ENCODE assay signal across 9 cellular contexts in genomic region chr13:51643882-51644281, GRCh38. TPM values are rescaled to one million over a fixed set of nuclear protein-coding genes. Genes with fewer than 3 reads are reported as not detected.
DNase-seq lines count a peak whose midpoint lies in the region; ATAC-seq and TF ChIP-seq lines count a peak whose summit lies in the region.
"Had no signal": no experiment of that assay in that cellular context is flagged by ENCODE, and none has a peak within 500 bp of the region (broad histone marks: within the 10 kb centered on the region; RNA-seq: fewer than 3 reads in every experiment).

No MANE protein-coding gene starts in this region.

- peak overlapping the region in 6 of 10 experiments; percentile 14 to 41 (median 22); a peak in 4 of 20 replicates for H3K4me3 ChIP-seq in BLaER1 treated with 17β-estradiol and CSF1 and Interleukin-3, amounts not matched to agents 10 nM and 100 nM
- H3K4me3 ChIP-seq in left lung (no peak overlapping the region), adrenal gland (no peak overlapping the region)
- H3K4me3 ChIP-seq: Peyer's patch had no signal

- peaks cover 0 to 55% (median 0%) of the 10 kb centered on the region in 11 experiments; a peak in 4 of 22 replicates for H4K20me1 ChIP-seq in BLaER1 treated with 17β-estradiol and CSF1 and Interleukin-3, amounts not matched to agents 10 nM and 100 nM

- TF ChIP-seq CTCF in left lung (IDR thresholded peaks at IDR 0.05) (no peak), adrenal gland (IDR thresholded peaks at IDR 0.05) (no peak)

- H3K36me3 Mint-ChIP-seq in activated naive CD8-positive, alpha-beta T cell treated with anti-CD3 and anti-CD28 coated beads, Interleukin-2, amount 50 U/mL, for 24 hours (ENCODE audit: low read depth): peaks cover 2% of the 10 kb centered on the region

- H3K9ac ChIP-seq in BLaER1 treated with 17β-estradiol and CSF1 and Interleukin-3, amounts not matched to agents 10 nM and 100 nM: peak overlapping the region; percentile 70 to 77 (median 74); a peak in 19 of 22 replicates

- WGBS in adrenal gland, 4 donors: 34 to 42% (median 42%) methylated on average over 1 of the region's 1 CpG

- DNase-seq in HT1080 (ENCODE audit: low read depth) (peak; percentile 97), left lung (no peak), adrenal gland (no peak), COR-L47 (lab: John Stamatoyannopoulos, UW) (no peak), NCI-H524 (lab: John Stamatoyannopoulos, UW) (no peak)
- no peak for DNase-seq in activated naive CD8-positive, alpha-beta T cell treated with anti-CD3 and anti-CD28 coated beads, Interleukin-2, amount 50 U/mL, for 24 hours
- DNase-seq: Peyer's patch had no signal

- intact Hi-C loops in left lung (cut with DNase I) (no loop called here), adrenal gland (cut with DNase I) (no loop called here)

- no peak overlapping the region for H3K4me3 Mint-ChIP-seq in activated naive CD8-positive, alpha-beta T cell treated with anti-CD3 and anti-CD28 coated beads, Interleukin-2, amount 50 U/mL, for 24 hours

- H3K27me3 Mint-ChIP-seq in activated naive CD8-positive, alpha-beta T cell treated with anti-CD3 and anti-CD28 coated beads, Interleukin-2, amount 50 U/mL, for 24 hours: no peaks in the 10 kb centered on the region

- no peak for TF ChIP-seq POLR2A in adrenal gland (IDR thresholded peaks at IDR 0.05)

- peaks cover 47% of the 10 kb centered on the region for H3K4me1 Mint-ChIP-seq in activated naive CD8-positive, alpha-beta T cell treated with anti-CD3 and anti-CD28 coated beads, Interleukin-2, amount 50 U/mL, for 24 hours

- peak overlapping the region; percentile 24 for H3K27ac Mint-ChIP-seq in activated naive CD8-positive, alpha-beta T cell treated with anti-CD3 and anti-CD28 coated beads, Interleukin-2, amount 50 U/mL, for 24 hours

- peaks cover 0 to 9% (median 3%) of the 10 kb centered on the region in 11 experiments; a peak in 2 of 22 replicates for H3K9me3 ChIP-seq in BLaER1 treated with 17β-estradiol and CSF1 and Interleukin-3, amounts not matched to agents 10 nM and 100 nM (replicated peaks in 1 of 11)
- H3K9me3 ChIP-seq in left lung (no peaks in the 10 kb centered on the region), adrenal gland (replicated peaks in 1 of 3) (no peaks in the 10 kb centered on the region)
- H3K9me3 ChIP-seq: Peyer's patch had no signal

- H3K9me3 Mint-ChIP-seq in activated naive CD8-positive, alpha-beta T cell treated with anti-CD3 and anti-CD28 coated beads, Interleukin-2, amount 50 U/mL, for 24 hours: no peaks in the 10 kb centered on the region

- H3K4me2 ChIP-seq in BLaER1 treated with 17β-estradiol and CSF1 and Interleukin-3, amounts not matched to agents 10 nM and 100 nM: peak overlapping the region; percentile 69 to 90 (median 76)

- ATAC-seq in activated naive CD8-positive, alpha-beta T cell treated with anti-CD3 and anti-CD28 coated beads, Interleukin-2, amount 50 U/mL, for 24 hours: no peak
- ATAC-seq in left lung (peak; percentile 59), HG03280 (IDR thresholded peaks at IDR 0.05; ENCODE audit: unreplicated experiment) (no peak)

- peak overlapping the region; percentile 75 to 96 (median 90); a peak in 21 of 22 replicates for H3K27ac ChIP-seq in BLaER1 treated with 17β-estradiol and CSF1 and Interleukin-3, amounts not matched to agents 10 nM and 100 nM
- H3K27ac ChIP-seq in left lung (peak overlapping the region in 1 of 2 donors; percentile 45), adrenal gland (peak overlapping the region in 1 of 5 donors; percentile 18)

- H3K36me3 ChIP-seq in BLaER1 treated with 17β-estradiol and CSF1 and Interleukin-3, amounts not matched to agents 10 nM and 100 nM: peaks cover 0 to 8% (median 0%) of the 10 kb centered on the region in 11 experiments; a peak in 3 of 22 replicates
- no peaks in the 10 kb centered on the region for H3K36me3 ChIP-seq in left lung
- H3K36me3 ChIP-seq in adrenal gland (replicated peaks in 1 of 2): no peaks in the 10 kb centered on the region
- H3K36me3 ChIP-seq: Peyer's patch had no signal

- no peaks in the 10 kb centered on the region for H3K27me3 ChIP-seq in BLaER1 treated with 17β-estradiol and CSF1 and Interleukin-3, amounts not matched to agents 10 nM and 100 nM
- H3K27me3 ChIP-seq in left lung (no peaks in the 10 kb centered on the region), adrenal gland (no peaks in the 10 kb centered on the region)
- H3K27me3 ChIP-seq: Peyer's patch had no signal

- peaks cover 32 to 59% (median 51%) of the 10 kb centered on the region in 10 experiments for H3K4me1 ChIP-seq in BLaER1 treated with 17β-estradiol and CSF1 and Interleukin-3, amounts not matched to agents 10 nM and 100 nM
- peaks cover 23 to 45% of the 10 kb centered on the region in 2 donors for H3K4me1 ChIP-seq in left lung
- peaks cover 29 to 54% of the 10 kb centered on the region in 2 donors for H3K4me1 ChIP-seq in adrenal gland (replicated peaks in 1 of 2)

RNA-seq across cellular contexts. Expression of gene WDFY2, which starts 59.6 kb away (rescaled TPM):
- 7.4 and 9.9 TPM in 2 replicates for total RNA-seq in HT1080 (2014; rRNA removed; shearing (Covaris generic))
- polyA plus RNA-seq in HT1080 (2015; cell fraction: cytosol; rRNA removed): 10.4 and 13.0 TPM in 2 replicates
- 52.8 and 66.4 TPM in 2 replicates for polyA plus RNA-seq in HT1080 (2015; cell fraction: nucleus; rRNA removed)
- total RNA-seq in left lung: 10 to 100 TPM in 1 of 2 donors, 1 to 10 TPM in 1; 9.7 to 15.4 TPM
- total RNA-seq in adrenal gland: 10 to 100 TPM; 14.9 to 38.6 (median 29.0) TPM
- polyA plus RNA-seq in adrenal gland: 10 to 100 TPM; 13.2 to 22.2 (median 16.6) TPM

Comparison
In these comparisons a context has a peak if more than half of its experiments do, and no peak if none do; other contexts are left out.
1. H3K4me3 ChIP-seq: peak in BLaER1 treated with 17β-estradiol and CSF1 and Interleukin-3, amounts not matched to agents 10 nM and 100 nM (6 of 10); none in left lung (0 of 2) and adrenal gland (0 of 4).